Comparison of ENCODE assay signal across 8 cellular contexts in genomic region chr4:71270901-71271300, GRCh38.
DNase-seq lines count a peak whose midpoint lies in the region; TF ChIP-seq lines count a peak whose summit lies in the region.

No MANE protein-coding gene starts in this region.

- no peaks in the 10 kb centered on the region for H3K27me3 Mint-ChIP-seq in type B pancreatic cell

- TF ChIP-seq CTCF in foreskin fibroblast (IDR thresholded peaks at IDR 0.05; ENCODE audit: low read depth, low read length) (peak; percentile 38), type B pancreatic cell (conservative IDR thresholded peaks at IDR 0.05) (peak; percentile 63)

- H3K9me3 Mint-ChIP-seq in type B pancreatic cell, result peaks cover 4% of the 10 kb centered on the region

- H3K4me1 ChIP-seq in NT2/D1 (ENCODE audit: insufficient read depth, insufficient read length), result no peaks in the 10 kb centered on the region

- no peak overlapping the region for H3K9ac ChIP-seq in NT2/D1 (ENCODE audit: insufficient read length, low read depth)

- H3K36me3 Mint-ChIP-seq in type B pancreatic cell, result no peaks in the 10 kb centered on the region

- no peak overlapping the region for H3K4me3 ChIP-seq in NT2/D1 (ENCODE audit: insufficient read length, low read depth)
- H3K4me3 ChIP-seq in foreskin fibroblast (ENCODE audit: low read depth in 1 of 2, low read length in 2 of 2), result no peak overlapping the region

- no peaks in the 10 kb centered on the region for H3K9me3 ChIP-seq in NT2/D1 (ENCODE audit: insufficient read depth, low read length)

- H3K4me1 Mint-ChIP-seq in type B pancreatic cell (ENCODE audit: unreplicated experiment), result peaks cover 27% of the 10 kb centered on the region

- DNase-seq in activated CD4-positive, alpha-beta T cell treated with anti-CD3 and anti-CD28 coated beads, Interleukin-2, amount 50 U/mL, for 1 hour, result peak; percentile 3
- no peak for DNase-seq in activated CD4-positive, alpha-beta T cell treated with anti-CD3 and anti-CD28 coated beads, Interleukin-2, amount 50 U/mL, for 4 hours
- DNase-seq in H4 (ENCODE audit: low spot score) (peak; percentile 12), NT2/D1 (ENCODE audit: low read depth, low spot score) (peak; percentile 15), foreskin fibroblast (peak in 1 of 2 donors; percentile 16), type B pancreatic cell (ENCODE audit: extremely low spot score, unreplicated experiment) (no peak), hippocampal formation (lab: John Stamatoyannopoulos, UW) (no peak), SKM-1 treated with dmso at 0.1 percent for 144 hours (lab: John Stamatoyannopoulos, UW; ENCODE audit: unreplicated experiment) (no peak)

- H3K36me3 ChIP-seq in NT2/D1 (ENCODE audit: insufficient read depth, insufficient read length, low read length), result no peaks in the 10 kb centered on the region

- H3K4me3 Mint-ChIP-seq in type B pancreatic cell, result no peak overlapping the region

- H3K27ac Mint-ChIP-seq in type B pancreatic cell, result no peak overlapping the region

- H3K27me3 ChIP-seq in NT2/D1 (ENCODE audit: insufficient read depth, insufficient read length), result no peaks in the 10 kb centered on the region

Comparison
In these comparisons a context has a peak if more than half of its experiments do, and no peak if none do; other contexts are left out.
1. DNase-seq: peak in activated CD4-positive, alpha-beta T cell treated with anti-CD3 and anti-CD28 coated beads, Interleukin-2, amount 50 U/mL, for 1 hour (single experiment), H4 (single experiment) and NT2/D1 (single experiment); none in activated CD4-positive, alpha-beta T cell treated with anti-CD3 and anti-CD28 coated beads, Interleukin-2, amount 50 U/mL, for 4 hours (0 of 2), type B pancreatic cell (single experiment), hippocampal formation (0 of 2) and SKM-1 treated with dmso at 0.1 percent for 144 hours (single experiment).